In the genomic region with DNA sequence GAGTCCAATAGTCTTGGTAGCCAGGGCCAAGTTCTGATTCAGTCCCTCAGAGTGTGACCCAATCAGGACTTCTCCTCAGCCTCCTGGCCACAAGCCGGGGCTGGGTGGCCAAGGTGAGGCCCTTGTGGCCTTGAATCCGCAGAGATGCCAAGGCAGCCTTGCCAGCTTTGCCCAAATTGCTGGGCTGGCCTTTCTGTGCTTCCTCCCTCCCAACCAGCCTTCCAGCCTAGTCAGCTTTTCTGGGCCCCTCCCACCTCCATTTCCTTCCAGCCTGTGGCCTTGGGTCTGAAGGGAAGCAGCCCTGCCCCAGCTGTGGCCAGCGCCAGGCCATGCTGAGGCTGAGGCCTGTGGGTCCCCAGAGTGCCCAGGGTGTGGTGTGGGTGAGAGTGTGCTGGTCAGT, we compare ENCODE assay signal across 9 cellular contexts. TPM values are rescaled to one million over a fixed set of nuclear protein-coding genes. Genes with fewer than 3 reads are reported as not detected.
DNase-seq lines count a peak whose midpoint lies in the region; ATAC-seq, FAIRE-seq and TF ChIP-seq lines count a peak whose summit lies in the region.
"Had no signal": no experiment of that assay in that cellular context is flagged by ENCODE, and none has a peak within 500 bp of the region (broad histone marks: within the 10 kb centered on the region; RNA-seq: fewer than 3 reads in every experiment).

No MANE protein-coding gene starts in this region.

- no peak for FAIRE-seq in kidney (lab: Jason Lieb, UNC)

- peak overlapping the region; percentile 43 to 86 for H3K27ac ChIP-seq in kidney (ENCODE audit: low read depth in 2 of 2, low read length in 2 of 2)
- H3K27ac ChIP-seq in SJCRH30, result no peak overlapping the region

- peak; percentile 21 for DNase-seq in LNCaP clone FGC (ENCODE audit: low read depth)
- peak; percentile 88 for DNase-seq in kidney
- no peak for DNase-seq in SJCRH30
- DNase-seq in DMS153 (lab: John Stamatoyannopoulos, UW), result no peak

- peak overlapping the region in 1 of 2 donors; percentile 34 for H3K9ac ChIP-seq in kidney (ENCODE audit: low read length in 2 of 2)

- no peak overlapping the region for H3K4me3 Mint-ChIP-seq in activated T-helper 17 cell treated with anti-CD3 and anti-CD28 coated beads, Interleukin-2, amount 50 U/mL, for 72 hours
- no peak overlapping the region for H3K4me3 Mint-ChIP-seq in stimulated activated memory B cell treated with anti-CD40 and anti-IgM and Interleukin-4, amounts not matched to agents 10 μg/mL and 1 μg/mL and 100 μg/mL, for 72 hours
- H3K4me3 Mint-ChIP-seq: stimulated activated naive CD8-positive, alpha-beta T cell treated with anti-CD3 and anti-CD28 coated beads, Interleukin-15, Interleukin-2, amounts not matched to agents 100 ng/mL and 50 ng/mL, for 24 hours had no signal

- H3K27me3 Mint-ChIP-seq in activated T-helper 17 cell treated with anti-CD3 and anti-CD28 coated beads, Interleukin-2, amount 50 U/mL, for 72 hours, result no peaks in the 10 kb centered on the region
- no peaks in the 10 kb centered on the region for H3K27me3 Mint-ChIP-seq in stimulated activated memory B cell treated with anti-CD40 and anti-IgM and Interleukin-4, amounts not matched to agents 10 μg/mL and 1 μg/mL and 100 μg/mL, for 72 hours
- H3K27me3 Mint-ChIP-seq: stimulated activated naive CD8-positive, alpha-beta T cell treated with anti-CD3 and anti-CD28 coated beads, Interleukin-15, Interleukin-2, amounts not matched to agents 100 ng/mL and 50 ng/mL, for 24 hours had no signal

- TF ChIP-seq CTCF in LNCaP clone FGC (IDR thresholded peaks at IDR 0.05; ENCODE audit: control insufficient read depth, extremely low read depth, insufficient read depth), result no peak
- no peak for TF ChIP-seq CTCF in kidney (IDR thresholded peaks at IDR 0.05; ENCODE audit: borderline replicate concordance, extremely low read depth, insufficient read depth)

- peak overlapping the region; percentile 41 for H3K27ac Mint-ChIP-seq in activated T-helper 17 cell treated with anti-CD3 and anti-CD28 coated beads, Interleukin-2, amount 50 U/mL, for 72 hours
- H3K27ac Mint-ChIP-seq in stimulated activated memory B cell treated with anti-CD40 and anti-IgM and Interleukin-4, amounts not matched to agents 10 μg/mL and 1 μg/mL and 100 μg/mL, for 72 hours, result peak overlapping the region; percentile 11
- H3K27ac Mint-ChIP-seq: stimulated activated naive CD8-positive, alpha-beta T cell treated with anti-CD3 and anti-CD28 coated beads, Interleukin-15, Interleukin-2, amounts not matched to agents 100 ng/mL and 50 ng/mL, for 24 hours had no signal

- H3K9me3 ChIP-seq in kidney (ENCODE audit: control insufficient read depth in 1 of 2, low read length in 2 of 2) (no peaks in the 10 kb centered on the region), SJCRH30 (replicated peaks) (no peaks in the 10 kb centered on the region)

- no peaks in the 10 kb centered on the region for H3K36me3 Mint-ChIP-seq in activated T-helper 17 cell treated with anti-CD3 and anti-CD28 coated beads, Interleukin-2, amount 50 U/mL, for 72 hours (ENCODE audit: low read depth)
- H3K36me3 Mint-ChIP-seq in stimulated activated memory B cell treated with anti-CD40 and anti-IgM and Interleukin-4, amounts not matched to agents 10 μg/mL and 1 μg/mL and 100 μg/mL, for 72 hours, result no peaks in the 10 kb centered on the region

- peaks cover 7 to 8% of the 10 kb centered on the region in 2 donors for H3K4me1 ChIP-seq in kidney (ENCODE audit: control insufficient read depth in 1 of 2, insufficient read depth in 1 of 2, low read depth in 1 of 2, low read length in 2 of 2)
- H3K4me1 ChIP-seq in SJCRH30, result no peaks in the 10 kb centered on the region

- intact Hi-C loops in kidney (cut with DNase I), result no loop called here

- peaks cover 22% of the 10 kb centered on the region for H3K4me1 Mint-ChIP-seq in activated T-helper 17 cell treated with anti-CD3 and anti-CD28 coated beads, Interleukin-2, amount 50 U/mL, for 72 hours
- peaks cover 48% of the 10 kb centered on the region for H3K4me1 Mint-ChIP-seq in stimulated activated memory B cell treated with anti-CD40 and anti-IgM and Interleukin-4, amounts not matched to agents 10 μg/mL and 1 μg/mL and 100 μg/mL, for 72 hours

- H3K9me3 Mint-ChIP-seq in activated T-helper 17 cell treated with anti-CD3 and anti-CD28 coated beads, Interleukin-2, amount 50 U/mL, for 72 hours, result no peaks in the 10 kb centered on the region
- no peaks in the 10 kb centered on the region for H3K9me3 Mint-ChIP-seq in stimulated activated memory B cell treated with anti-CD40 and anti-IgM and Interleukin-4, amounts not matched to agents 10 μg/mL and 1 μg/mL and 100 μg/mL, for 72 hours
- H3K9me3 Mint-ChIP-seq: stimulated activated naive CD8-positive, alpha-beta T cell treated with anti-CD3 and anti-CD28 coated beads, Interleukin-15, Interleukin-2, amounts not matched to agents 100 ng/mL and 50 ng/mL, for 24 hours had no signal

- peak; percentile 22 for ATAC-seq in activated T-helper 17 cell treated with anti-CD3 and anti-CD28 coated beads, Interleukin-2, amount 50 U/mL, for 72 hours (replicated peaks)
- ATAC-seq in stimulated activated memory B cell treated with anti-CD40 and anti-IgM and Interleukin-4, amounts not matched to agents 10 μg/mL and 1 μg/mL and 100 μg/mL, for 72 hours, result no peak
- ATAC-seq in HG03108 (IDR thresholded peaks at IDR 0.05; ENCODE audit: unreplicated experiment) (no peak), HG03045 (IDR thresholded peaks at IDR 0.05; ENCODE audit: unreplicated experiment) (no peak)

- no peaks in the 10 kb centered on the region for H3K27me3 ChIP-seq in SJCRH30

- H3K36me3 ChIP-seq in kidney (ENCODE audit: control insufficient read depth in 1 of 2, insufficient read depth in 2 of 2, low read length in 2 of 2), result no peaks in the 10 kb centered on the region
- no peaks in the 10 kb centered on the region for H3K36me3 ChIP-seq in SJCRH30

- H3K4me3 ChIP-seq in LNCaP clone FGC (ENCODE audit: low read depth, low read length) (no peak overlapping the region), kidney (ENCODE audit: low read length in 2 of 2) (no peak overlapping the region), SJCRH30 (no peak overlapping the region)

RNA-seq across cellular contexts. Expression of a gene that starts 34.3 kb away (rescaled TPM):
- total RNA-seq in activated T-helper 17 cell treated with anti-CD3 and anti-CD28 coated beads, Interleukin-2, amount 50 U/mL, for 72 hours, result 10 to 100 TPM in 1 of 2 donors, 1 to 10 TPM in 1; 4.3 to 10.1 TPM
- 8.0 TPM for total RNA-seq in kidney
- 1.9 TPM for polyA plus RNA-seq in kidney (ENCODE audit: insufficient read depth, low read depth, low replicate concordance)
- 5.0 and 5.6 TPM in 2 replicates for total RNA-seq in SJCRH30 (2014; rRNA removed; shearing (Covaris generic))

RNA-seq across cellular contexts. Expression of a gene that starts 35.7 kb away (rescaled TPM):
- total RNA-seq in activated T-helper 17 cell treated with anti-CD3 and anti-CD28 coated beads, Interleukin-2, amount 50 U/mL, for 72 hours, result 10 to 100 TPM; 21.8 to 25.9 TPM
- total RNA-seq in kidney, result 48.6 TPM
- 12.0 TPM for polyA plus RNA-seq in kidney (ENCODE audit: insufficient read depth, low read depth, low replicate concordance)
- total RNA-seq in SJCRH30 (2014; rRNA removed; shearing (Covaris generic)), result 26.7 and 28.5 TPM in 2 replicates

RNA-seq across cellular contexts. Expression of a gene that starts 52.0 kb away (rescaled TPM):
- total RNA-seq in activated T-helper 17 cell treated with anti-CD3 and anti-CD28 coated beads, Interleukin-2, amount 50 U/mL, for 72 hours, result 10 to 100 TPM; 44.4 to 53.1 TPM
- 2.0 TPM for total RNA-seq in kidney
- 0.47 TPM for polyA plus RNA-seq in kidney (ENCODE audit: insufficient read depth, low read depth, low replicate concordance)
- total RNA-seq in SJCRH30 (2014; rRNA removed; shearing (Covaris generic)), result 21.6 and 22.3 TPM in 2 replicates

Comparison
In these comparisons a context has a peak if more than half of its experiments do, and no peak if none do; other contexts are left out.
1. DNase-seq: peak in LNCaP clone FGC (single experiment) and kidney (single experiment); none in SJCRH30 (0 of 2) and DMS153 (single experiment).